2 cellular contexts compared by ENCODE assay signal in genomic region chr7:139973091-139973490, GRCh38.
TF ChIP-seq lines count a peak whose summit lies in the region.

No MANE protein-coding gene starts in this region.

TF ChIP-seq in IMR-90, 13 proteins besides CTCF, POLR2A, EP300 and RAD21:
- TF ChIP-seq MXI1 (IDR thresholded peaks at IDR 0.05; ENCODE audit: borderline replicate concordance, low read depth, low read length) (no peak), BHLHE40 (IDR thresholded peaks at IDR 0.05; ENCODE audit: low read depth, low read length) (no peak), FOS (IDR thresholded peaks at IDR 0.05; ENCODE audit: low read depth, low read length) (no peak), MAFK (IDR thresholded peaks at IDR 0.05; ENCODE audit: low read depth, low read length) (no peak), ELK1 (IDR thresholded peaks at IDR 0.05; ENCODE audit: borderline replicate concordance, low read depth, low read length) (no peak), RCOR1 (IDR thresholded peaks at IDR 0.05; ENCODE audit: insufficient replicate concordance, low read length) (no peak), CEBPB (IDR thresholded peaks at IDR 0.05; ENCODE audit: low read depth, low read length) (no peak), MAZ (IDR thresholded peaks at IDR 0.05; ENCODE audit: borderline replicate concordance, low read depth, low read length) (no peak), RFX5 (IDR thresholded peaks at IDR 0.05; ENCODE audit: low read depth, low read length) (no peak), CHD1 (IDR thresholded peaks at IDR 0.05; ENCODE audit: low read depth, low read length) (no peak), NFE2L2 (IDR thresholded peaks at IDR 0.05; ENCODE audit: low read depth, low read length) (no peak), SMC3 (IDR thresholded peaks at IDR 0.05; ENCODE audit: low read depth, low read length) (no peak)
- TF ChIP-seq, protein P1, sequence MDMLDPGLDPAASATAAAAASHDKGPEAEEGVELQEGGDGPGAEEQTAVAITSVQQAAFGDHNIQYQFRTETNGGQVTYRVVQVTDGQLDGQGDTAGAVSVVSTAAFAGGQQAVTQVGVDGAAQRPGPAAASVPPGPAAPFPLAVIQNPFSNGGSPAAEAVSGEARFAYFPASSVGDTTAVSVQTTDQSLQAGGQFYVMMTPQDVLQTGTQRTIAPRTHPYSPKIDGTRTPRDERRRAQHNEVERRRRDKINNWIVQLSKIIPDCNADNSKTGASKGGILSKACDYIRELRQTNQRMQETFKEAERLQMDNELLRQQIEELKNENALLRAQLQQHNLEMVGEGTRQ (IDR thresholded peaks at IDR 0.05; ENCODE audit: low read depth, low read length) = no peak

TF ChIP-seq in H1, 55 proteins besides CTCF, POLR2A, EP300 and RAD21:
- no peak for TF ChIP-seq SRF (IDR thresholded peaks at IDR 0.05; ENCODE audit: low read depth, low read length)
- no peak for TF ChIP-seq CBX5 (IDR thresholded peaks at IDR 0.05; ENCODE audit: low read depth, low read length)
- TF ChIP-seq JUN (IDR thresholded peaks at IDR 0.05; ENCODE audit: low read depth, low read length) = no peak
- TF ChIP-seq EGR1 (IDR thresholded peaks at IDR 0.05; ENCODE audit: borderline replicate concordance, low read depth, low read length) = no peak
- TF ChIP-seq CHD7 (IDR thresholded peaks at IDR 0.05; ENCODE audit: insufficient replicate concordance, low read length) = no peak
- TF ChIP-seq RXRA (IDR thresholded peaks at IDR 0.05; ENCODE audit: insufficient read depth, low read depth, low read length) = no peak
- TF ChIP-seq SP1 (IDR thresholded peaks at IDR 0.05; ENCODE audit: low read depth, low read length) = no peak
- no peak for TF ChIP-seq ATF2 (IDR thresholded peaks at IDR 0.05; ENCODE audit: low read length)
- TF ChIP-seq TCF12 (IDR thresholded peaks at IDR 0.05; ENCODE audit: low read depth, low read length) = no peak
- no peak for TF ChIP-seq CEBPB (IDR thresholded peaks at IDR 0.05; ENCODE audit: low read depth, low read length)
- TF ChIP-seq PHF8 (conservative IDR thresholded peaks at IDR 0.05; ENCODE audit: low read depth, low read length) = no peak
- no peak for TF ChIP-seq TAF1 (IDR thresholded peaks at IDR 0.05; ENCODE audit: low read depth, low read length)
- TF ChIP-seq CBX8 (IDR thresholded peaks at IDR 0.05; ENCODE audit: borderline replicate concordance, low read depth, low read length) = no peak
- TF ChIP-seq, protein P1 (IDR thresholded peaks at IDR 0.05; ENCODE audit: low read length) = no peak
- no peak for TF ChIP-seq SIRT6 (IDR thresholded peaks at IDR 0.05; ENCODE audit: low read length)
- no peak for TF ChIP-seq SIN3A (conservative IDR thresholded peaks at IDR 0.05 in 1 of 2, IDR thresholded peaks at IDR 0.05 in 1 of 2; ENCODE audit: low read depth in 1 of 2, low read length in 2 of 2)
- TF ChIP-seq RFX5 (IDR thresholded peaks at IDR 0.05; ENCODE audit: borderline replicate concordance, low read depth, low read length) = no peak
TF ChIP-seq in H1: peak in this region for 0.
